Comparison of ENCODE assay signal across 10 cellular contexts in the genomic region with DNA sequence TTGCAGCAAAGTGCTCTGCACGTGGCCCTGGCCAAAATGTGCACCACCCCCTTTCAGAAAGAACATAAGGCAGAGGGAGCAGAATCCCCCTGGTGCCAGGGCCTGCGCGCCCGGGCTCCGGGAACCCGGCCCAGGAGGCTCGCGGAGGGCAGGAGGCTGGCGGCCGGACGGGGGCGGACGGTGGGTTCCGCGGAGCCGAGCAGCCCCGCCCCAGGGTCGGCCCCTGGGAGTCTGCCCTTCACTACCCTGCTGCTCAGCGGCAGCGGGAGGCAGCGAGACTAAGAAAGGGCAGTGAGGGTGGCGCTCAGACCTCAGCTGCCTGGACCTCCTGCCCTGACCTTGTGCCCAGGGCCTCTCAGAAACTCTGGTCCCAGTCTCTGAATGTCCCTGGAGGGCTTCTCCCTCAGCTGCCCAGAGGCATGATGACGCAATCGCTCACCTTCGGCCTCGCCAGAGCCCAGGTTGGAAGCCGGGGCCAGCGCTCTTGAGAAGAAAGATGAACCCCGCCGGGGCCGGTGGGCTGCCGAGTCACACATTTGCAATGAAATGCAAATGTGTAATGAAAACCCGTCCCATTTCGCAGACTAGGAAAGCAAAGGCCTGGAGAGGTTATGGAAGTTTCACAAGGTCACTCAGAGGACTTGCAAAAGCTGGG. TPM values are rescaled to one million over a fixed set of nuclear protein-coding genes. Genes with fewer than 3 reads are reported as not detected.
DNase-seq lines count a peak whose midpoint lies in the region; ATAC-seq and TF ChIP-seq lines count a peak whose summit lies in the region.
"Had no signal": no experiment of that assay in that cellular context is flagged by ENCODE, and none has a peak within 500 bp of the region (broad histone marks: within the 10 kb centered on the region; RNA-seq: fewer than 3 reads in every experiment).

No MANE protein-coding gene starts in this region.

- POLR2A ChIA-PET in SK-N-SH (lab: Yijun Ruan, JAX): interaction anchor here (1.6 to 2.3 kb wide), 2 partner anchors 50 to 59 kb away, joined by 9 to 16 read pairs; no protein-coding TSS in a partner anchor

- H3K9me2 ChIP-seq in SK-N-SH: no peaks in the 10 kb centered on the region

- H3K9ac ChIP-seq in SK-N-SH: peak overlapping the region; percentile 86; the same call in 1 of the 2 replicates
- peak overlapping the region; percentile 71 for H3K9ac ChIP-seq in iPS-15b (ENCODE audit: low read depth, low read length)

- H3K4me1 ChIP-seq in SK-N-SH (ENCODE audit: control insufficient read depth in 1 of 2, insufficient read depth in 2 of 2, low read depth in 1 of 2, low read length in 1 of 2) (peaks cover 39 to 40% of the 10 kb centered on the region in 2 experiments), ascending aorta (peaks cover 0 to 11% of the 10 kb centered on the region in 2 donors), iPS-15b (ENCODE audit: control insufficient read depth, insufficient read depth, low read length) (peaks cover 14% of the 10 kb centered on the region), stomach (peaks cover 13 to 44% (median 19%) of the 10 kb centered on the region in 4 donors)

- TF ChIP-seq CTCF in SK-N-SH (IDR thresholded peaks at IDR 0.05) (no peak), ascending aorta (IDR thresholded peaks at IDR 0.05) (no peak), stomach (IDR thresholded peaks at IDR 0.05) (no peak)

- H3K36me3 ChIP-seq in SK-N-SH (replicated peaks in 1 of 2; ENCODE audit: control insufficient read depth in 1 of 2, insufficient read depth in 2 of 2, low read length in 1 of 2) (peaks cover 11% of the 10 kb centered on the region in 2 experiments), ascending aorta (no peaks in the 10 kb centered on the region), iPS-15b (ENCODE audit: control insufficient read depth, insufficient read depth, low read length) (no peaks in the 10 kb centered on the region), stomach (no peaks in the 10 kb centered on the region)
- H3K36me3 ChIP-seq: gastrocnemius medialis had no signal

- peaks cover 10% of the 10 kb centered on the region for H3F3A ChIP-seq in SK-N-SH (replicated peaks; ENCODE audit: insufficient read depth)

- H3K4me3 ChIP-seq in SK-N-SH (ENCODE audit: low read depth in 2 of 2, low read length in 1 of 2): peak overlapping the region in 1 of 2 experiments; percentile 85; a peak in 1 of 4 replicates
- H3K4me3 ChIP-seq in ascending aorta: peak overlapping the region; percentile 76 to 79
- H3K4me3 ChIP-seq in iPS-15b (ENCODE audit: low read depth, low read length): peak overlapping the region; percentile 70
- peak overlapping the region; percentile 42 to 52 (median 50) for H3K4me3 ChIP-seq in stomach

- DNase-seq in SK-N-SH: no peak
- DNase-seq in ascending aorta (ENCODE audit: low spot score in 2 of 2): no peak
- DNase-seq in stomach: no peak
- DNase-seq in GM19238 (ENCODE audit: insufficient read length, low spot score): no peak
- DNase-seq in A172 (ENCODE audit: low spot score): no peak
- DNase-seq: gastrocnemius medialis had no signal

- CTCF ChIA-PET in SK-N-SH (lab: Yijun Ruan, JAX): interaction anchor here (0.9 to 3.1 kb wide), 6 partner anchors 50 to 93 kb away, joined by 3 to 14 read pairs (median 4); no protein-coding TSS in a partner anchor

- WGBS in SK-N-SH (ENCODE audit: low lambda C conversion rate): 90% methylated on average over 29 of the region's 34 CpGs
- 18 to 39% (median 34%) methylated on average over 13 to 34 of the region's 34 CpGs for WGBS in stomach, 5 donors

- no peaks in the 10 kb centered on the region for H3K27me3 ChIP-seq in SK-N-SH (ENCODE audit: insufficient read depth)
- H3K27me3 ChIP-seq in ascending aorta: no peaks in the 10 kb centered on the region
- peaks cover 18% of the 10 kb centered on the region for H3K27me3 ChIP-seq in iPS-15b (ENCODE audit: control insufficient read depth, insufficient read depth, low read length)
- peaks cover 0 to 80% (median 31%) of the 10 kb centered on the region in 3 donors for H3K27me3 ChIP-seq in stomach

- no peak overlapping the region for H2AFZ ChIP-seq in SK-N-SH (ENCODE audit: low read depth)

- H3K79me2 ChIP-seq in SK-N-SH (ENCODE audit: insufficient read depth): peaks cover 52% of the 10 kb centered on the region

- no peaks in the 10 kb centered on the region for H4K20me1 ChIP-seq in SK-N-SH (ENCODE audit: insufficient read depth)

- peak overlapping the region; percentile 88 for H3K4me2 ChIP-seq in SK-N-SH

- no peak for ATAC-seq in SK-N-SH treated with all-trans-retinoic acid at 6 μM for 48 hours
- ATAC-seq in GM21737 (IDR thresholded peaks at IDR 0.05; ENCODE audit: unreplicated experiment): no peak

- no peak for TF ChIP-seq EP300 in SK-N-SH (IDR thresholded peaks at IDR 0.05; ENCODE audit: borderline replicate concordance in 1 of 2, low read depth in 1 of 2, low read length in 1 of 2)
- no peak for TF ChIP-seq EP300 in stomach (IDR thresholded peaks at IDR 0.05)

- TF ChIP-seq POLR2A in stomach (IDR thresholded peaks at IDR 0.05): no peak

- H3K27ac ChIP-seq in SK-N-SH (ENCODE audit: low read depth in 2 of 2, low read length in 1 of 2) (peak overlapping the region; percentile 81 to 97; a peak in 3 of 4 replicates), ascending aorta (peak overlapping the region; percentile 92 to 96), stomach (peak overlapping the region in 4 of 5 donors; percentile 72 to 90 (median 82))
- H3K27ac ChIP-seq: 22Rv1 had no signal

- no peak for TF ChIP-seq RAD21 in SK-N-SH (IDR thresholded peaks at IDR 0.05; ENCODE audit: low read length)

- intact Hi-C loops in ascending aorta (cut with DNase I): loop anchor here (2.0 kb wide), 1 partner anchor 39 kb away; no protein-coding TSS in a partner anchor
- intact Hi-C loops in stomach (cut with DNase I; ENCODE audit: low total_unique reads): no loop called here

- H3K9me3 ChIP-seq in SK-N-SH (no peaks in the 10 kb centered on the region), ascending aorta (no peaks in the 10 kb centered on the region), iPS-15b (ENCODE audit: control insufficient read depth, insufficient read depth, low read length) (no peaks in the 10 kb centered on the region), stomach (no peaks in the 10 kb centered on the region)
- H3K9me3 ChIP-seq: gastrocnemius medialis had no signal

TF ChIP-seq in SK-N-SH, 30 proteins besides CTCF, POLR2A, EP300 and RAD21 (continues in another document):
- TF ChIP-seq CHD2 (IDR thresholded peaks at IDR 0.05; ENCODE audit: low read length, partially characterized antibody): no peak
- TF ChIP-seq ELF1 (IDR thresholded peaks at IDR 0.05): no peak
- no peak for TF ChIP-seq TEAD4 (IDR thresholded peaks at IDR 0.05; ENCODE audit: borderline replicate concordance, insufficient read depth)
- no peak for TF ChIP-seq MEF2A (IDR thresholded peaks at IDR 0.05; ENCODE audit: borderline replicate concordance, low read depth)
- TF ChIP-seq EZH2phosphoT487 (IDR thresholded peaks at IDR 0.05; ENCODE audit: borderline replicate concordance, low read depth): no peak
- no peak for TF ChIP-seq MXI1 (IDR thresholded peaks at IDR 0.05; ENCODE audit: low read depth, low read length)
- TF ChIP-seq NFIC (IDR thresholded peaks at IDR 0.05; ENCODE audit: borderline replicate concordance): no peak
- no peak for TF ChIP-seq YY1 (IDR thresholded peaks at IDR 0.05; ENCODE audit: low read depth)
- no peak for TF ChIP-seq RXRA (IDR thresholded peaks at IDR 0.05; ENCODE audit: borderline replicate concordance, low read depth)
- TF ChIP-seq, protein P1, sequence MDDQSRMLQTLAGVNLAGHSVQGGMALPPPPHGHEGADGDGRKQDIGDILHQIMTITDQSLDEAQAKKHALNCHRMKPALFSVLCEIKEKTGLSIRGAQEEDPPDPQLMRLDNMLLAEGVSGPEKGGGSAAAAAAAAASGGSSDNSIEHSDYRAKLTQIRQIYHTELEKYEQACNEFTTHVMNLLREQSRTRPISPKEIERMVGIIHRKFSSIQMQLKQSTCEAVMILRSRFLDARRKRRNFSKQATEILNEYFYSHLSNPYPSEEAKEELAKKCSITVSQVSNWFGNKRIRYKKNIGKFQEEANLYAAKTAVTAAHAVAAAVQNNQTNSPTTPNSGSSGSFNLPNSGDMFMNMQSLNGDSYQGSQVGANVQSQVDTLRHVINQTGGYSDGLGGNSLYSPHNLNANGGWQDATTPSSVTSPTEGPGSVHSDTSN (IDR thresholded peaks at IDR 0.05): no peak

TF ChIP-seq in SK-N-SH treated with all-trans-retinoic acid at 6 μM for 48 hours, 23 proteins besides CTCF, POLR2A, EP300 and RAD21 (continues in another document):
- TF ChIP-seq OSR1 (CRISPR knock-in tag; IDR thresholded peaks at IDR 0.05): no peak
- no peak for TF ChIP-seq ZFP3 (CRISPR knock-in tag; IDR thresholded peaks at IDR 0.05)
- no peak for TF ChIP-seq RARB (CRISPR knock-in tag; IDR thresholded peaks at IDR 0.05)
- no peak for TF ChIP-seq TOX (CRISPR knock-in tag; IDR thresholded peaks at IDR 0.05; ENCODE audit: borderline replicate concordance)
- TF ChIP-seq ESRRG (CRISPR knock-in tag; IDR thresholded peaks at IDR 0.05): no peak
- no peak for TF ChIP-seq GLIS3 (CRISPR knock-in tag; IDR thresholded peaks at IDR 0.05)
- no peak for TF ChIP-seq ZNF565 (CRISPR knock-in tag; conservative IDR thresholded peaks at IDR 0.05; ENCODE audit: low read depth)
- no peak for TF ChIP-seq CSDC2 (CRISPR knock-in tag; IDR thresholded peaks at IDR 0.05)

RNA-seq across cellular contexts. Expression of a gene that starts 1.1 kb away (rescaled TPM):
- polyA plus RNA-seq in SK-N-SH (2012; rRNA removed) (61.9 and 85.1 TPM in 2 replicates), stomach (10 to 100 TPM in 2 of 3 donors, 1 to 10 TPM in 1; 4.9 to 16.2 (median 13.5) TPM)
- 62.2 and 80.3 TPM in 2 replicates for polyA plus RNA-seq in SK-N-SH (2012; cell fraction: cytosol; rRNA removed)
- polyA plus RNA-seq in SK-N-SH (2012; cell fraction: nucleus; rRNA removed): 63.2 and 66.2 TPM in 2 replicates
- total RNA-seq in ascending aorta (70.6 TPM), stomach (10 to 100 TPM; 37.8 to 81.2 (median 46.7) TPM)
- 4.7 and 9.7 TPM in 2 replicates for total RNA-seq in A172 (2014; rRNA removed; shearing (Covaris generic))
